ENCODE assay signal across 8 cellular contexts in genomic region chr6:43698584-43699349, GRCh38. TPM values are rescaled to one million over a fixed set of nuclear protein-coding genes. Genes with fewer than 3 reads are reported as not detected.
A peak's percentile ranks its signal among the peaks of the same experiment; 100 is the strongest.
DNase-seq lines count a peak whose midpoint lies in the region; ATAC-seq and TF ChIP-seq lines count a peak whose summit lies in the region.
"Had no signal": no experiment of that assay in that cellular context is flagged by ENCODE, and none has a peak within 500 bp of the region (broad histone marks: within the 10 kb centered on the region; RNA-seq: fewer than 3 reads in every experiment).

No MANE protein-coding gene starts in this region.

- no peak overlapping the region for H3K27ac Mint-ChIP-seq in CD4-positive, alpha-beta memory T cell

- no peak for TF ChIP-seq CTCF in WERI-Rb-1 (IDR thresholded peaks at IDR 0.05; ENCODE audit: low read depth, low read length)

- CTCF ChIA-PET in CD4-positive, alpha-beta memory T cell (lab: Charles Lee; ENCODE audit: partially characterized antibody), result no interaction called here

- H3K9ac ChIP-seq in HUES6 (ENCODE audit: low read length) (peak overlapping the region; percentile 31), subcutaneous abdominal adipose tissue (ENCODE audit: low read length in 5 of 5) (peak overlapping the region in 1 of 5 donors; percentile 9)

- H3K27me3 Mint-ChIP-seq in CD4-positive, alpha-beta memory T cell, result peaks cover 22 to 38% of the 10 kb centered on the region in 2 donors

- no peak for ATAC-seq in HG03439 (IDR thresholded peaks at IDR 0.05; ENCODE audit: unreplicated experiment)

- POLR2A ChIA-PET in CD4-positive, alpha-beta memory T cell (lab: Charles Lee; ENCODE audit: partially characterized antibody), result no interaction called here

- intact Hi-C loops in CD4-positive, alpha-beta memory T cell (cut with micrococcal nuclease), result no loop called here

- H3K27me3 ChIP-seq in HUES6 (ENCODE audit: control insufficient read depth, insufficient read depth, low read length) (no peaks in the 10 kb centered on the region), WERI-Rb-1 (ENCODE audit: insufficient read depth, low read depth, severe bottlenecking) (no peaks in the 10 kb centered on the region), subcutaneous abdominal adipose tissue (ENCODE audit: control insufficient read depth in 5 of 5, insufficient read depth in 4 of 5, low read length in 5 of 5) (peaks cover 0 to 13% (median 3%) of the 10 kb centered on the region in 5 donors)
- no peaks in the 10 kb centered on the region for H3K27me3 ChIP-seq in CD4-positive, alpha-beta memory T cell (ENCODE audit: insufficient read depth, low read length)

- H3K9me3 ChIP-seq in HUES6 (ENCODE audit: control insufficient read depth, insufficient read depth, low read depth, low read length), result no peaks in the 10 kb centered on the region
- no peaks in the 10 kb centered on the region for H3K9me3 ChIP-seq in WERI-Rb-1 (ENCODE audit: severe bottlenecking)
- no peaks in the 10 kb centered on the region for H3K9me3 ChIP-seq in subcutaneous abdominal adipose tissue (ENCODE audit: control insufficient read depth in 5 of 5, low read length in 5 of 5)
- no peaks in the 10 kb centered on the region for H3K9me3 ChIP-seq in CD4-positive, alpha-beta memory T cell (ENCODE audit: control insufficient read depth in 1 of 2, low read length in 2 of 2)

- H3K9me3 Mint-ChIP-seq in CD4-positive, alpha-beta memory T cell, result peaks cover 0 to 2% (median 0%) of the 10 kb centered on the region in 8 donors

- H3K36me3 Mint-ChIP-seq in CD4-positive, alpha-beta memory T cell, result no peaks in the 10 kb centered on the region

- H3K36me3 ChIP-seq in HUES6 (ENCODE audit: control insufficient read depth, insufficient read depth, low read length) (no peaks in the 10 kb centered on the region), WERI-Rb-1 (no peaks in the 10 kb centered on the region), subcutaneous abdominal adipose tissue (ENCODE audit: control insufficient read depth in 5 of 5, insufficient read depth in 5 of 5, low read length in 5 of 5) (no peaks in the 10 kb centered on the region)
- H3K36me3 ChIP-seq in CD4-positive, alpha-beta memory T cell (ENCODE audit: insufficient read depth, low read length), result no peaks in the 10 kb centered on the region

- H3K4me3 Mint-ChIP-seq in CD4-positive, alpha-beta memory T cell, result no peak overlapping the region

- H3K27ac ChIP-seq in HUES6 (ENCODE audit: low read depth, low read length) (no peak overlapping the region; the same call in 1 of the 2 replicates), WERI-Rb-1 (peak overlapping the region; percentile 73), subcutaneous abdominal adipose tissue (ENCODE audit: low read depth, low read length) (peak overlapping the region; percentile 4)
- H3K27ac ChIP-seq in CD4-positive, alpha-beta memory T cell (ENCODE audit: low read depth, low read length), result no peak overlapping the region

- H3K4me1 ChIP-seq in HUES6 (ENCODE audit: control insufficient read depth, insufficient read depth, low read length), result peaks cover 56% of the 10 kb centered on the region
- peaks cover 17 to 38% (median 35%) of the 10 kb centered on the region in 5 donors for H3K4me1 ChIP-seq in subcutaneous abdominal adipose tissue (ENCODE audit: control insufficient read depth in 5 of 5, insufficient read depth in 5 of 5, low read length in 5 of 5)
- H3K4me1 ChIP-seq in CD4-positive, alpha-beta memory T cell (ENCODE audit: insufficient read depth, low read length), result no peaks in the 10 kb centered on the region

- H3K4me1 Mint-ChIP-seq in CD4-positive, alpha-beta memory T cell, result no peaks in the 10 kb centered on the region

- H3K4me3 ChIP-seq in HUES6 (ENCODE audit: low read depth, low read length), result no peak overlapping the region
- H3K4me3 ChIP-seq in WERI-Rb-1 (ENCODE audit: low read depth, low read length), result no peak overlapping the region
- no peak overlapping the region for H3K4me3 ChIP-seq in subcutaneous abdominal adipose tissue (ENCODE audit: low read depth in 1 of 5, low read length in 5 of 5)
- no peak overlapping the region for H3K4me3 ChIP-seq in CD4-positive, alpha-beta memory T cell (ENCODE audit: low read length in 2 of 2)

- DNase-seq in WERI-Rb-1, result no peak
- DNase-seq in islet precursor cell, result peak; percentile 57
- DNase-seq in CD4-positive, alpha-beta memory T cell, result no peak
- no peak for DNase-seq in NCI-H2081 treated with DMSO at 0.1 percent for 48 hours (lab: John Stamatoyannopoulos, UW)
- DNase-seq: caudate nucleus had no signal

RNA-seq across cellular contexts. Expression of gene MRPS18A, which starts 11.2 kb away (rescaled TPM):
- 10 to 100 TPM; 31.3 to 32.4 TPM for total RNA-seq in CD4-positive, alpha-beta memory T cell
- polyA plus RNA-seq in CD4-positive, alpha-beta memory T cell, result 10 to 100 TPM; 62.6 to 86.1 TPM

RNA-seq across cellular contexts. Expression of gene RSPH9, which starts 53.9 kb away (rescaled TPM):
- not detected for total RNA-seq in CD4-positive, alpha-beta memory T cell
- 1 to 10 TPM in 1 of 2 donors, under 1 TPM in 1; 0.71 to 1.3 TPM for polyA plus RNA-seq in CD4-positive, alpha-beta memory T cell

Comparison
In these comparisons a context has a peak if more than half of its experiments do, and no peak if none do; other contexts are left out.
1. H3K27ac ChIP-seq: peak in WERI-Rb-1 (single experiment) and subcutaneous abdominal adipose tissue (single experiment); none in HUES6 (single experiment) and CD4-positive, alpha-beta memory T cell (single experiment).